Comparison of ENCODE assay signal across 12 cellular contexts in genomic region chr7:132580277-132580676, GRCh38. TPM values are rescaled to one million over a fixed set of nuclear protein-coding genes. Genes with fewer than 3 reads are reported as not detected.
A peak's percentile ranks its signal among the peaks of the same experiment; 100 is the strongest.
DNase-seq lines count a peak whose midpoint lies in the region; ATAC-seq, FAIRE-seq and TF ChIP-seq lines count a peak whose summit lies in the region.
"Had no signal": no experiment of that assay in that cellular context is flagged by ENCODE, and none has a peak within 500 bp of the region (broad histone marks: within the 10 kb centered on the region; RNA-seq: fewer than 3 reads in every experiment).

No MANE protein-coding gene starts in this region.

- H3K36me3 Mint-ChIP-seq in stimulated activated effector memory CD8-positive, alpha-beta T cell treated with anti-CD3 and anti-CD28 coated beads, Interleukin-12 subunit alpha, Interleukin-12 subunit beta, amount 100 ng/mL, for 72 hours, result no peaks in the 10 kb centered on the region

- no peak overlapping the region for H3K4me3 Mint-ChIP-seq in stimulated activated effector memory CD8-positive, alpha-beta T cell treated with anti-CD3 and anti-CD28 coated beads, Interleukin-12 subunit alpha, Interleukin-12 subunit beta, amount 100 ng/mL, for 72 hours
- H3K4me3 Mint-ChIP-seq: B cell, T-helper 17 cell had no signal

- DNase-seq in SIG-M5 treated with dmso at 0.1 percent for 504 hours (lab: John Stamatoyannopoulos, UW; ENCODE audit: unreplicated experiment) (peak; percentile 17), SIG-M5 (lab: John Stamatoyannopoulos, UW) (no peak), NCI-H69 (lab: John Stamatoyannopoulos, UW) (peak; percentile 6), bronchial epithelial cell (ENCODE audit: low read depth) (peak; percentile 22), T-helper 9 cell (no peak), HuH-7.5 (ENCODE audit: low spot score) (no peak), NCI-H748 treated with DMSO at 0.1 percent for 48 hours (lab: John Stamatoyannopoulos, UW) (no peak)
- DNase-seq in stimulated activated effector memory CD8-positive, alpha-beta T cell treated with anti-CD3 and anti-CD28 coated beads, Interleukin-12 subunit alpha, Interleukin-12 subunit beta, amount 100 ng/mL, for 72 hours (ENCODE audit: low spot score in 2 of 2), result no peak

- ATAC-seq in stimulated activated effector memory CD8-positive, alpha-beta T cell treated with anti-CD3 and anti-CD28 coated beads, Interleukin-12 subunit alpha, Interleukin-12 subunit beta, amount 100 ng/mL, for 72 hours, result peak; percentile 63

- no peaks in the 10 kb centered on the region for H3K36me3 ChIP-seq in bronchial epithelial cell (ENCODE audit: control insufficient read depth, insufficient read depth, low read length)
- H3K36me3 ChIP-seq: adrenal gland, left ventricle myocardium inferior had no signal

- no peak overlapping the region for H3K27ac Mint-ChIP-seq in stimulated activated effector memory CD8-positive, alpha-beta T cell treated with anti-CD3 and anti-CD28 coated beads, Interleukin-12 subunit alpha, Interleukin-12 subunit beta, amount 100 ng/mL, for 72 hours
- H3K27ac Mint-ChIP-seq: B cell, T-helper 17 cell had no signal

- TF ChIP-seq CTCF in bronchial epithelial cell (IDR thresholded peaks at IDR 0.05; ENCODE audit: insufficient read depth, low read length, severe bottlenecking), result no peak

- H3K9me3 Mint-ChIP-seq in stimulated activated effector memory CD8-positive, alpha-beta T cell treated with anti-CD3 and anti-CD28 coated beads, Interleukin-12 subunit alpha, Interleukin-12 subunit beta, amount 100 ng/mL, for 72 hours, result no peaks in the 10 kb centered on the region

- H3K4me1 Mint-ChIP-seq in stimulated activated effector memory CD8-positive, alpha-beta T cell treated with anti-CD3 and anti-CD28 coated beads, Interleukin-12 subunit alpha, Interleukin-12 subunit beta, amount 100 ng/mL, for 72 hours, result peaks cover 17% of the 10 kb centered on the region

- H3K27me3 ChIP-seq in bronchial epithelial cell (ENCODE audit: control insufficient read depth, insufficient read depth, low read length), result peaks cover 19% of the 10 kb centered on the region

- no peak for FAIRE-seq in bronchial epithelial cell (lab: Jason Lieb, UNC)

- H3K4me3 ChIP-seq in bronchial epithelial cell (ENCODE audit: low read depth, low read length), result no peak overlapping the region
- H3K4me3 ChIP-seq: adrenal gland, left ventricle myocardium inferior had no signal

RNA-seq across cellular contexts. Expression of gene PLXNA4, which starts 4.0 kb away (rescaled TPM):
- total RNA-seq in bronchial epithelial cell, result under 0.01 TPM in 2 replicates
- total RNA-seq: B cell had no signal

Comparison
In these comparisons a context has a peak if more than half of its experiments do, and no peak if none do; other contexts are left out.
1. DNase-seq: peak in SIG-M5 treated with dmso at 0.1 percent for 504 hours (single experiment), NCI-H69 (single experiment) and bronchial epithelial cell (single experiment); none in SIG-M5 (single experiment), stimulated activated effector memory CD8-positive, alpha-beta T cell treated with anti-CD3 and anti-CD28 coated beads, Interleukin-12 subunit alpha, Interleukin-12 subunit beta, amount 100 ng/mL, for 72 hours (0 of 2), T-helper 9 cell (single experiment), HuH-7.5 (single experiment) and NCI-H748 treated with DMSO at 0.1 percent for 48 hours (single experiment).